10 cellular contexts compared by ENCODE assay signal in genomic region chr11:96219981-96220623, GRCh38.
DNase-seq lines count a peak whose midpoint lies in the region; ATAC-seq and TF ChIP-seq lines count a peak whose summit lies in the region.
"Had no signal": no experiment of that assay in that cellular context is flagged by ENCODE, and none has a peak within 500 bp of the region (broad histone marks: within the 10 kb centered on the region; RNA-seq: fewer than 3 reads in every experiment).

No MANE protein-coding gene starts in this region.

- H3K4me3 Mint-ChIP-seq in neural crest cell: peak overlapping the region; percentile 4

- no peak for TF ChIP-seq POLR2A in NB4 (IDR thresholded peaks at IDR 0.05; ENCODE audit: extremely low read depth, insufficient read length)

- TF ChIP-seq CTCF in NB4 (IDR thresholded peaks at IDR 0.05; ENCODE audit: low read depth, low read length): no peak
- no peak for TF ChIP-seq CTCF in coronary artery (IDR thresholded peaks at IDR 0.05)
- no peak for TF ChIP-seq CTCF in neural crest cell (conservative IDR thresholded peaks at IDR 0.05)

- no peak for ATAC-seq in HG02885 (IDR thresholded peaks at IDR 0.05; ENCODE audit: poor library complexity, unreplicated experiment)

- no peaks in the 10 kb centered on the region for H3K27me3 Mint-ChIP-seq in neural crest cell (ENCODE audit: low read depth)

- DNase-seq in DMS153 treated with DMSO at 0.1 percent for 48 hours (lab: John Stamatoyannopoulos, UW; ENCODE audit: unreplicated experiment) (peak; percentile 10), NB4 (ENCODE audit: low read depth) (peak; percentile 93), coronary artery (ENCODE audit: low spot score) (no peak), neural crest cell (ENCODE audit: low read depth, low spot score) (no peak), NCI-H524 treated with DMSO at 0.1 percent for 48 hours (lab: John Stamatoyannopoulos, UW) (no peak), pons (ENCODE audit: low spot score) (no peak)
- DNase-seq in activated T-cell treated with anti-CD3 and anti-CD28 coated beads, Interleukin-2, amount 50 U/mL, for 48 hours: no peak
- DNase-seq: activated effector memory CD4-positive, alpha-beta T cell treated with anti-CD3 and anti-CD28 coated beads, Interleukin-2, amount 50 U/mL, for 16 hours had no signal

- peaks cover 56% of the 10 kb centered on the region for H3K4me1 Mint-ChIP-seq in neural crest cell

- H3K36me3 Mint-ChIP-seq in neural crest cell (ENCODE audit: low read depth): no peaks in the 10 kb centered on the region

- H3K9me3 Mint-ChIP-seq in neural crest cell: no peaks in the 10 kb centered on the region

- H3K27ac Mint-ChIP-seq in neural crest cell (ENCODE audit: unreplicated experiment): peak overlapping the region; percentile 88

- H3K27ac ChIP-seq in coronary artery: peak overlapping the region; percentile 15 to 46

- H3K4me3 ChIP-seq in NB4 (ENCODE audit: low read depth, low read length) (peak overlapping the region; percentile 8), coronary artery (no peak overlapping the region)
- H3K4me3 ChIP-seq: prostate gland had no signal

Comparison
In these comparisons a context has a peak if more than half of its experiments do, and no peak if none do; other contexts are left out.
1. DNase-seq: peak in DMS153 treated with DMSO at 0.1 percent for 48 hours (single experiment) and NB4 (single experiment); none in coronary artery (single experiment), neural crest cell (single experiment), NCI-H524 treated with DMSO at 0.1 percent for 48 hours (single experiment), pons (single experiment) and activated T-cell treated with anti-CD3 and anti-CD28 coated beads, Interleukin-2, amount 50 U/mL, for 48 hours (0 of 2).